In genomic region chr12:106113446-106114083, GRCh38 we compare ENCODE assay signal across 8 cellular contexts. TPM values are rescaled to one million over a fixed set of nuclear protein-coding genes. Genes with fewer than 3 reads are reported as not detected.
DNase-seq lines count a peak whose midpoint lies in the region; ATAC-seq, FAIRE-seq and TF ChIP-seq lines count a peak whose summit lies in the region.
"Had no signal": no experiment of that assay in that cellular context is flagged by ENCODE, and none has a peak within 500 bp of the region (broad histone marks: within the 10 kb centered on the region; RNA-seq: fewer than 3 reads in every experiment).

No MANE protein-coding gene starts in this region.

- peaks cover 0 to 11% of the 10 kb centered on the region in 2 donors for H3K4me1 ChIP-seq in breast epithelium
- peaks cover 20 to 60% of the 10 kb centered on the region in 2 donors for H3K4me1 ChIP-seq in lung (ENCODE audit: control insufficient read depth in 2 of 2, insufficient read depth in 2 of 2, low read length in 2 of 2)
- H3K4me1 ChIP-seq in subcutaneous abdominal adipose tissue (ENCODE audit: control insufficient read depth in 5 of 5, insufficient read depth in 5 of 5, low read length in 5 of 5) = peaks cover 20 to 92% (median 68%) of the 10 kb centered on the region in 5 donors
- H3K4me1 ChIP-seq in neural progenitor cell = peaks cover 55% of the 10 kb centered on the region

- no peaks in the 10 kb centered on the region for H3K9me3 Mint-ChIP-seq in neural progenitor cell

- no peaks in the 10 kb centered on the region for H3K9me3 ChIP-seq in breast epithelium
- no peaks in the 10 kb centered on the region for H3K9me3 ChIP-seq in lung (ENCODE audit: control insufficient read depth in 2 of 2, insufficient read depth in 1 of 2, low read length in 1 of 2)
- H3K9me3 ChIP-seq in subcutaneous abdominal adipose tissue (ENCODE audit: control insufficient read depth in 5 of 5, low read length in 5 of 5) = no peaks in the 10 kb centered on the region
- no peaks in the 10 kb centered on the region for H3K9me3 ChIP-seq in neural progenitor cell (ENCODE audit: low read depth)

- H3K36me3 ChIP-seq in breast epithelium (no peaks in the 10 kb centered on the region), lung (ENCODE audit: control insufficient read depth in 2 of 2, insufficient read depth in 2 of 2, low read length in 2 of 2) (no peaks in the 10 kb centered on the region), subcutaneous abdominal adipose tissue (ENCODE audit: control insufficient read depth in 5 of 5, insufficient read depth in 5 of 5, low read length in 5 of 5) (no peaks in the 10 kb centered on the region), neural progenitor cell (no peaks in the 10 kb centered on the region)

- H3K27me3 ChIP-seq in breast epithelium = no peaks in the 10 kb centered on the region
- no peaks in the 10 kb centered on the region for H3K27me3 ChIP-seq in lung (ENCODE audit: control insufficient read depth, insufficient read depth)
- no peaks in the 10 kb centered on the region for H3K27me3 ChIP-seq in subcutaneous abdominal adipose tissue (ENCODE audit: control insufficient read depth in 5 of 5, insufficient read depth in 4 of 5, low read length in 5 of 5)
- H3K27me3 ChIP-seq in neural progenitor cell = no peaks in the 10 kb centered on the region

- peaks cover 63% of the 10 kb centered on the region for H3K79me2 ChIP-seq in neural progenitor cell (ENCODE audit: low read depth)

- peak overlapping the region; percentile 73 to 76 for H3K27ac ChIP-seq in breast epithelium
- peak overlapping the region; percentile 71 to 82 for H3K27ac ChIP-seq in lung (ENCODE audit: low read depth in 1 of 2, low read length in 1 of 2)
- peak overlapping the region; percentile 85 for H3K27ac ChIP-seq in subcutaneous abdominal adipose tissue (ENCODE audit: low read depth, low read length)
- no peak overlapping the region for H3K27ac ChIP-seq in neural progenitor cell

- FAIRE-seq in GM12891 (lab: Jason Lieb, UNC) = no peak

- intact Hi-C loops in breast epithelium (cut with DNase I; ENCODE audit: low total_unique reads) = no loop called here

- peaks cover 9% of the 10 kb centered on the region for H3K27me3 Mint-ChIP-seq in neural progenitor cell (ENCODE audit: insufficient read depth, low read depth)

- H3K4me3 ChIP-seq in breast epithelium = no peak overlapping the region
- H3K4me3 ChIP-seq in lung = no peak overlapping the region
- H3K4me3 ChIP-seq in subcutaneous abdominal adipose tissue (ENCODE audit: low read depth in 1 of 5, low read length in 5 of 5) = no peak overlapping the region
- no peak overlapping the region for H3K4me3 ChIP-seq in neural progenitor cell

- peaks cover 66% of the 10 kb centered on the region for H4K20me1 ChIP-seq in neural progenitor cell (ENCODE audit: low read depth)

- H3K9ac ChIP-seq in subcutaneous abdominal adipose tissue (ENCODE audit: low read length in 5 of 5) = peak overlapping the region in 3 of 5 donors; percentile 13 to 43 (median 39)
- no peak overlapping the region for H3K9ac ChIP-seq in neural progenitor cell

- TF ChIP-seq CTCF in breast epithelium (IDR thresholded peaks at IDR 0.05) = no peak
- TF ChIP-seq CTCF in lung (IDR thresholded peaks at IDR 0.05; ENCODE audit: control extremely low read depth, extremely low read depth) = no peak
- no peak for TF ChIP-seq CTCF in neural progenitor cell (IDR thresholded peaks at IDR 0.05)

- ATAC-seq in lung (ENCODE audit: insufficient read depth, low FRiP score) (peak; percentile 20), GM19324 (IDR thresholded peaks at IDR 0.05; ENCODE audit: low FRiP score, unreplicated experiment) (no peak)

- H3K27ac Mint-ChIP-seq in neural progenitor cell = no peak overlapping the region

- no peak overlapping the region for H2AFZ ChIP-seq in neural progenitor cell (replicated peaks)

- H3K4me3 Mint-ChIP-seq in neural progenitor cell = no peak overlapping the region

- peaks cover 96% of the 10 kb centered on the region for H3K4me1 Mint-ChIP-seq in neural progenitor cell

- H3F3A ChIP-seq in neural progenitor cell (ENCODE audit: low read depth) = peaks cover 10% of the 10 kb centered on the region

- peaks cover 6% of the 10 kb centered on the region for H3K36me3 Mint-ChIP-seq in neural progenitor cell

- peak; percentile 42 for DNase-seq in NCI-H226
- no peak for DNase-seq in breast epithelium (ENCODE audit: low spot score in 2 of 2)
- no peak for DNase-seq in lung (ENCODE audit: low spot score)
- no peak for DNase-seq in GM12891 (ENCODE audit: insufficient read length, low spot score)
- no peak for DNase-seq in neural progenitor cell (ENCODE audit: low spot score)
- DNase-seq: activated CD4-positive, CD25-positive, alpha-beta regulatory T cell had no signal

- TF ChIP-seq POLR2A in breast epithelium (IDR thresholded peaks at IDR 0.05) = no peak
- TF ChIP-seq POLR2A in GM12891 (IDR thresholded peaks at IDR 0.05; ENCODE audit: low read depth, low read length) = no peak

- 45 to 66% methylated on average over 6 of the region's 6 CpGs for WGBS in lung, 2 donors

- no peak overlapping the region for H3K4me2 ChIP-seq in neural progenitor cell

TF ChIP-seq in GM12891, 5 proteins besides CTCF, POLR2A, EP300 and RAD21:
- TF ChIP-seq SPI1 (IDR thresholded peaks at IDR 0.05; ENCODE audit: low read depth, low read length) (no peak), PAX5 (IDR thresholded peaks at IDR 0.05; ENCODE audit: insufficient read depth, low read length, severe bottlenecking) (no peak), POLR2AphosphoS5 (IDR thresholded peaks at IDR 0.05; ENCODE audit: low read depth, low read length) (no peak), TAF1 (IDR thresholded peaks at IDR 0.05; ENCODE audit: low read depth, low read length) (no peak), POU2F2 (IDR thresholded peaks at IDR 0.05; ENCODE audit: low read depth, low read length) (no peak)

RNA-seq across cellular contexts. Expression of gene NUAK1, which starts 25.2 kb away (rescaled TPM):
- total RNA-seq in breast epithelium (10 to 100 TPM in 2 of 3 donors, 1 to 10 TPM in 1; 6.0 to 20.2 (median 13.1) TPM), lung (10 to 100 TPM; 13.0 to 14.1 TPM), neural progenitor cell (ENCODE audit: low replicate concordance) (11.9 and 18.8 TPM in 2 replicates)
- 1 to 10 TPM; 2.9 to 5.5 TPM for polyA plus RNA-seq in lung
- polyA plus RNA-seq in GM12891 (2012; ENCODE audit: low read depth, missing spikeins) = not detected
